In genomic region chr1:15248238-15248637, GRCh38 we compare ENCODE assay signal across 18 cellular contexts. TPM values are rescaled to one million over a fixed set of nuclear protein-coding genes. Genes with fewer than 3 reads are reported as not detected.
DNase-seq lines count a peak whose midpoint lies in the region; ATAC-seq, FAIRE-seq and TF ChIP-seq lines count a peak whose summit lies in the region.
"Had no signal": no experiment of that assay in that cellular context is flagged by ENCODE, and none has a peak within 500 bp of the region (broad histone marks: within the 10 kb centered on the region; RNA-seq: fewer than 3 reads in every experiment).

No MANE protein-coding gene starts in this region.

- no peak for TF ChIP-seq CTCF in right atrium auricular region (IDR thresholded peaks at IDR 0.05)
- no peak for TF ChIP-seq CTCF in heart right ventricle (IDR thresholded peaks at IDR 0.05)
- no peak for TF ChIP-seq CTCF in H1 (IDR thresholded peaks at IDR 0.05; ENCODE audit: control extremely low read depth in 1 of 3, insufficient read depth in 1 of 3, low read depth in 1 of 3, low read length in 3 of 3)
- no peak for TF ChIP-seq CTCF in upper lobe of right lung (IDR thresholded peaks at IDR 0.05)
- no peak for TF ChIP-seq CTCF in PC-3 (conservative IDR thresholded peaks at IDR 0.05; ENCODE audit: low read depth, low read length)

- no peak overlapping the region; the same call in 1 of the 2 replicates for H4K8ac ChIP-seq in H1 (ENCODE audit: extremely low read depth, insufficient read depth, low read length)

- H3K9me2 ChIP-seq in PC-3 (replicated peaks; ENCODE audit: low read length), result no peaks in the 10 kb centered on the region

- H3K4me1 ChIP-seq in right atrium auricular region (peaks cover 0 to 15% of the 10 kb centered on the region in 2 donors), heart right ventricle (peaks cover 0 to 46% (median 9%) of the 10 kb centered on the region in 9 donors), H1 (replicated peaks in 1 of 4; ENCODE audit: control insufficient read depth in 3 of 4, insufficient read depth in 4 of 4, low read length in 3 of 4) (peaks cover 0 to 10% (median 2%) of the 10 kb centered on the region in 4 experiments; a peak in 5 of 7 replicates), upper lobe of right lung (peaks cover 35% of the 10 kb centered on the region), PC-3 (ENCODE audit: insufficient read depth, low read length) (no peaks in the 10 kb centered on the region)

- peaks cover 69% of the 10 kb centered on the region for H3K27me3 Mint-ChIP-seq in T-helper 17 cell

- H2BK20ac ChIP-seq in H1 (ENCODE audit: low read length), result no peak overlapping the region

- H3K9ac ChIP-seq in H1 (replicated peaks in 1 of 4; ENCODE audit: extremely low read depth in 1 of 4, low read depth in 3 of 4, low read length in 3 of 4), result no peak overlapping the region
- H3K9ac ChIP-seq in PC-3 (ENCODE audit: low read length), result no peak overlapping the region

- no peak overlapping the region for H4K5ac ChIP-seq in H1 (ENCODE audit: insufficient read length, low read depth, low read length)

- CTCF ChIA-PET in H1 (lab: Charles Lee; ENCODE audit: partially characterized antibody) (interaction anchor here (0.6 to 3.8 kb wide), 13 partner anchors 12 to 813 kb away, joined by 3 to 16 read pairs (median 4); no protein-coding TSS in a partner anchor), PC-3 (lab: Charles Lee) (interaction anchor here (0.6 to 0.9 kb wide), 2 partner anchors 17 to 25 kb away, joined by 3 read pairs; no protein-coding TSS in a partner anchor)

- peak overlapping the region; percentile 57 for H3K4ac ChIP-seq in H1 (replicated peaks; ENCODE audit: insufficient read length, low read depth, low read length)

- BruUV-seq in PC-3 (replicated peaks; lab: Mats Ljungman, UMichigan), result no TSS peak

- WGBS in heart right ventricle, 2 donors, result 82 to 84% methylated on average over 3 of the region's 3 CpGs
- WGBS in H1 (ENCODE audit: extremely low coverage in 1 of 2, insufficient coverage in 1 of 2, insufficient read length in 1 of 2, insufficient replicate concordance in 2 of 2, low coverage in 1 of 2, low lambda C conversion rate in 2 of 2, missing lambda C conversion rate in 1 of 2), 2 experiments, result 82% methylated on average over 3 of the region's 3 CpGs; no CpG with 5 or more reads in 1 of the 2 experiments

- H4K20me1 ChIP-seq in H1 (replicated peaks in 1 of 2; ENCODE audit: control insufficient read depth in 1 of 2, insufficient read depth in 2 of 2, low read length in 2 of 2) (no peaks in the 10 kb centered on the region), PC-3 (ENCODE audit: low read length) (no peaks in the 10 kb centered on the region)

- TF ChIP-seq RAD21 in H1 (IDR thresholded peaks at IDR 0.05 in 1 of 2, conservative IDR thresholded peaks at IDR 0.05 in 1 of 2; ENCODE audit: low read depth in 2 of 2, low read length in 2 of 2), result no peak

- no peak for TF ChIP-seq POLR2A in H1 (IDR thresholded peaks at IDR 0.05; ENCODE audit: control extremely low read depth in 1 of 2, low read depth in 2 of 2, low read length in 2 of 2)

- H3K18ac ChIP-seq in H1 (ENCODE audit: extremely low read depth, low read length), result no peak overlapping the region

- intact Hi-C loops in heart right ventricle (cut with DNase I) (no loop called here), upper lobe of right lung (cut with DNase I) (no loop called here), PC-3 (cut with micrococcal nuclease) (no loop called here)

- peak overlapping the region; percentile 17 for H3K27ac Mint-ChIP-seq in T-helper 17 cell

- H3K27ac ChIP-seq in right atrium auricular region (no peak overlapping the region), heart right ventricle (no peak overlapping the region), H1 (ENCODE audit: low read depth, low read length) (no peak overlapping the region), upper lobe of right lung (no peak overlapping the region), PC-3 (ENCODE audit: low read length) (no peak overlapping the region)
- H3K27ac ChIP-seq: esophagus squamous epithelium, HL-60, testis had no signal

- POLR2A ChIA-PET in H1 (lab: Charles Lee; ENCODE audit: partially characterized antibody) (interaction anchor here (0.6 to 1.2 kb wide), 3 partner anchors 10 to 137 kb away, joined by 3 to 4 read pairs (median 3); no protein-coding TSS in a partner anchor), PC-3 (lab: Charles Lee; ENCODE audit: unreplicated experiment) (interaction anchor here (0.6 kb wide), 1 partner anchor 17 kb away, joined by 3 read pairs; no protein-coding TSS in a partner anchor)

- no peaks in the 10 kb centered on the region for H3K79me1 ChIP-seq in H1 (ENCODE audit: low read depth, low read length)

- no peak for ATAC-seq in heart right ventricle
- ATAC-seq in T-helper 17 cell, result no peak
- no peak for ATAC-seq in upper lobe of right lung
- no peak for ATAC-seq in PC-3
- ATAC-seq in GM19463 (IDR thresholded peaks at IDR 0.05; ENCODE audit: unreplicated experiment), result no peak

- no peak overlapping the region for H4K91ac ChIP-seq in H1 (replicated peaks; ENCODE audit: insufficient read length, low read length)

- no peak overlapping the region for H3K14ac ChIP-seq in H1 (ENCODE audit: insufficient read length)

- TF ChIP-seq EP300 in H1 (IDR thresholded peaks at IDR 0.05; ENCODE audit: borderline replicate concordance in 1 of 2, low read depth in 2 of 2, low read length in 2 of 2), result no peak

- H3K36me3 ChIP-seq in right atrium auricular region (no peaks in the 10 kb centered on the region), heart right ventricle (no peaks in the 10 kb centered on the region), H1 (ENCODE audit: control insufficient read depth in 2 of 4, insufficient read depth in 4 of 4, low read length in 3 of 4) (no peaks in the 10 kb centered on the region), upper lobe of right lung (no peaks in the 10 kb centered on the region), PC-3 (ENCODE audit: low read depth, low read length) (no peaks in the 10 kb centered on the region)
- H3K36me3 ChIP-seq: esophagus squamous epithelium had no signal

- no peak overlapping the region for H3K23ac ChIP-seq in H1 (ENCODE audit: insufficient read length)

- H3K9me3 ChIP-seq in right atrium auricular region (no peaks in the 10 kb centered on the region), heart right ventricle (no peaks in the 10 kb centered on the region), T-helper 17 cell (ENCODE audit: control insufficient read depth, low read length, poor library complexity, severe bottlenecking) (no peaks in the 10 kb centered on the region), H1 (ENCODE audit: insufficient read depth in 2 of 2, low read depth in 1 of 2, low read length in 1 of 2) (no peaks in the 10 kb centered on the region), upper lobe of right lung (peaks cover 4% of the 10 kb centered on the region), PC-3 (ENCODE audit: low read length) (no peaks in the 10 kb centered on the region)
- H3K9me3 ChIP-seq: esophagus squamous epithelium, testis had no signal

- no peak for FAIRE-seq in H1 (lab: Jason Lieb, UNC)

- H3K4me3 ChIP-seq in right atrium auricular region, result no peak overlapping the region
- no peak overlapping the region for H3K4me3 ChIP-seq in heart right ventricle
- no peak overlapping the region for H3K4me3 ChIP-seq in H1 (ENCODE audit: extremely low read depth in 1 of 4, insufficient read depth in 2 of 4, low read depth in 3 of 4, low read length in 4 of 4)
- H3K4me3 ChIP-seq in upper lobe of right lung, result no peak overlapping the region
- H3K4me3 ChIP-seq in PC-3 (ENCODE audit: low read length), result no peak overlapping the region

- H2BK120ac ChIP-seq in H1 (replicated peaks; ENCODE audit: low read depth, low read length), result no peak overlapping the region

- peaks cover 3% of the 10 kb centered on the region; the same call in 1 of the 2 replicates for H3K23me2 ChIP-seq in H1 (ENCODE audit: low read depth, low read length)

- H3K4me2 ChIP-seq in H1 (ENCODE audit: insufficient read depth in 1 of 2, low read depth in 2 of 2, low read length in 2 of 2) (peak overlapping the region; percentile 61 to 93; a peak in 2 of 4 replicates), PC-3 (ENCODE audit: low read length) (no peak overlapping the region)

- no peak overlapping the region for H2AK5ac ChIP-seq in H1 (ENCODE audit: low read depth, low read length)

- H2BK5ac ChIP-seq in H1 (ENCODE audit: low read depth, low read length), result no peak overlapping the region

- no peaks in the 10 kb centered on the region for H3F3A ChIP-seq in PC-3 (ENCODE audit: low read length, unreplicated experiment)

- H3K27me3 ChIP-seq in right atrium auricular region (no peaks in the 10 kb centered on the region), heart right ventricle (peaks cover 0 to 46% (median 32%) of the 10 kb centered on the region in 7 donors), H1 (replicated peaks in 1 of 4; ENCODE audit: control insufficient read depth in 3 of 4, extremely low read depth in 1 of 4, insufficient read depth in 3 of 4, low read length in 3 of 4) (no peaks in the 10 kb centered on the region), upper lobe of right lung (no peaks in the 10 kb centered on the region), PC-3 (ENCODE audit: low read length) (no peaks in the 10 kb centered on the region; the same call in 1 of the 2 replicates)
- H3K27me3 ChIP-seq: testis had no signal

- no peak overlapping the region for H2BK12ac ChIP-seq in H1 (ENCODE audit: low read depth, low read length)

- peaks cover 5% of the 10 kb centered on the region for H3K36me3 Mint-ChIP-seq in T-helper 17 cell (ENCODE audit: low read depth)

- H2AFZ ChIP-seq in H1 (ENCODE audit: low read length) (no peak overlapping the region), PC-3 (ENCODE audit: low read length) (no peak overlapping the region)

- H3K56ac ChIP-seq in H1 (replicated peaks; ENCODE audit: insufficient read length, low read depth, low read length), result no peak overlapping the region

- no peak overlapping the region for H2BK15ac ChIP-seq in H1 (ENCODE audit: low read length)

- no peaks in the 10 kb centered on the region for H3K79me2 ChIP-seq in H1 (ENCODE audit: control insufficient read depth in 1 of 2, insufficient read depth in 2 of 2, low read length in 2 of 2)
- H3K79me2 ChIP-seq in PC-3 (ENCODE audit: low read length), result no peaks in the 10 kb centered on the region

- DNase-seq in right atrium auricular region (ENCODE audit: low spot score) (peak; percentile 13), heart right ventricle (no peak), T-helper 17 cell (no peak), H1 (ENCODE audit: low read depth in 1 of 2, low spot score in 2 of 2) (no peak), upper lobe of right lung (peak; percentile 31), PC-3 (no peak)
- DNase-seq: anterior cingulate cortex; central memory CD4-positive, alpha-beta T cell; effector memory CD4-positive, alpha-beta T cell; esophagus squamous epithelium; IMR-90; NCI-H1694; NCI-H774; T1000; testis had no signal

- peaks cover 19% of the 10 kb centered on the region for H3K4me1 Mint-ChIP-seq in T-helper 17 cell

- no peak overlapping the region for H3K4me3 Mint-ChIP-seq in T-helper 17 cell

RNA-seq across cellular contexts. Expression of gene FHAD1, which starts 1.2 kb away (rescaled TPM):
- total RNA-seq in right atrium auricular region (not detected), heart right ventricle (1 to 10 TPM in 1 of 10 donors, under 1 TPM in 4, not detected in 5; 0.12 to 1.0 (median 0.30) TPM), T-helper 17 cell (not detected), upper lobe of right lung (2.4 TPM), PC-3 (2014; rRNA removed) (0.95 and 1.4 TPM in 2 replicates)
- polyA plus RNA-seq in heart right ventricle (under 1 TPM; 0.06 to 0.07 TPM), H1 (2011; rRNA removed) (0.39 TPM in 2 replicates)
- 0.69 and 1.5 TPM in 2 replicates for total RNA-seq in H1 (2021; fragmentation: NEBNext Ultra II Directional; extraction: Animal tissue kit (Norgen Biotek cat#: 25700))
- 0.44 TPM for polyA plus RNA-seq in H1 (2011; cell fraction: cytosol; rRNA removed)
- polyA plus RNA-seq in H1 (2011; cell fraction: nucleus; rRNA removed), result 0.80 TPM
- polyA plus RNA-seq in H1 (2012, experiment 1 of 2), result 1.4 to 2.1 TPM (median 1.6 TPM) in 4 replicates
- 0.22 TPM for polyA plus RNA-seq in H1 (2012, experiment 2 of 2)
- polyA plus RNA-seq in H1 (2013, experiment 1 of 2), result 0.49 TPM
- polyA plus RNA-seq in H1 (2013, experiment 2 of 2), result 0.64 TPM
- 0.95 and 0.98 TPM in 2 replicates for polyA minus RNA-seq in H1 (2011; rRNA and poly(A)+ RNA removed)
- polyA minus RNA-seq in H1 (2011; cell fraction: cytosol; rRNA and poly(A)+ RNA removed), result 4.1 TPM
- polyA minus RNA-seq in H1 (2011; cell fraction: nucleus; rRNA and poly(A)+ RNA removed), result 0.40 TPM
- total RNA-seq: IMR-90, MCF 10A had no signal
- polyA plus RNA-seq: IMR-90 had no signal

Comparison
In these comparisons a context has a peak if more than half of its experiments do, and no peak if none do; other contexts are left out.
1. DNase-seq: peak in right atrium auricular region (single experiment) and upper lobe of right lung (single experiment); none in heart right ventricle (0 of 2), T-helper 17 cell (0 of 3), H1 (0 of 2) and PC-3 (single experiment).